8 cellular contexts compared by ENCODE assay signal in genomic region chr9:131125288-131126058, GRCh38. TPM values are rescaled to one million over a fixed set of nuclear protein-coding genes. Genes with fewer than 3 reads are reported as not detected.
DNase-seq lines count a peak whose midpoint lies in the region; ATAC-seq and TF ChIP-seq lines count a peak whose summit lies in the region.

NUP214 (plus strand) TSS chr9:131125586; CDS start chr9:131125705, 119 bp downstream.

- no peaks in the 10 kb centered on the region for H3K27me3 Mint-ChIP-seq in activated T-helper 2 cell treated with anti-CD3 and anti-CD28 coated beads, Interferon-gamma antibody, Interleukin-2, Interleukin-4, amounts not matched to agents 10 μg/mL and 5 μg/mL and 100 μg/mL, durations not matched to agents 14 hours and 24 hours and 36 hours (ENCODE audit: low read depth)
- no peaks in the 10 kb centered on the region for H3K27me3 Mint-ChIP-seq in naive thymus-derived CD8-positive, alpha-beta T cell

- intact Hi-C loops in activated T-helper 2 cell treated with anti-CD3 and anti-CD28 coated beads, Interferon-gamma antibody, Interleukin-2, Interleukin-4, amounts not matched to agents 10 μg/mL and 5 μg/mL and 100 μg/mL, durations not matched to agents 14 hours and 24 hours and 36 hours (cut with micrococcal nuclease): loop anchor here (5.0 kb wide), 1 partner anchor 152 kb away; the partner anchor contains the start of gene FAM78A

- peaks cover 16% of the 10 kb centered on the region for H3K4me1 Mint-ChIP-seq in activated T-helper 2 cell treated with anti-CD3 and anti-CD28 coated beads, Interferon-gamma antibody, Interleukin-2, Interleukin-4, amounts not matched to agents 10 μg/mL and 5 μg/mL and 100 μg/mL, durations not matched to agents 14 hours and 24 hours and 36 hours (ENCODE audit: low read depth)
- H3K4me1 Mint-ChIP-seq in naive thymus-derived CD8-positive, alpha-beta T cell: peaks cover 13 to 46% (median 24%) of the 10 kb centered on the region in 4 donors

- peak; percentile 97 to 98 for ATAC-seq in naive thymus-derived CD8-positive, alpha-beta T cell

- H3K27ac ChIP-seq in RWPE1: peak within 1 kb of the TSS; percentile 76

- CTCF ChIA-PET in RWPE1 (lab: Yijun Ruan, JAX): interaction anchor here (0.6 kb wide), 1 partner anchor 1416 kb away, joined by 3 read pairs; no protein-coding TSS in a partner anchor

- no peak for TF ChIP-seq CTCF in LNCaP clone FGC (IDR thresholded peaks at IDR 0.05; ENCODE audit: control insufficient read depth, extremely low read depth, insufficient read depth)
- TF ChIP-seq CTCF in RWPE1 (conservative IDR thresholded peaks at IDR 0.05; ENCODE audit: low read depth): no peak
- TF ChIP-seq CTCF in fibroblast of mammary gland (conservative IDR thresholded peaks at IDR 0.05; ENCODE audit: control insufficient read depth, insufficient read depth, low read depth, low read length): no peak

- H3K36me3 Mint-ChIP-seq in activated T-helper 2 cell treated with anti-CD3 and anti-CD28 coated beads, Interferon-gamma antibody, Interleukin-2, Interleukin-4, amounts not matched to agents 10 μg/mL and 5 μg/mL and 100 μg/mL, durations not matched to agents 14 hours and 24 hours and 36 hours (ENCODE audit: low read depth): peaks cover 37% of the 10 kb centered on the region
- peaks cover 0 to 38% (median 15%) of the 10 kb centered on the region in 3 donors for H3K36me3 Mint-ChIP-seq in naive thymus-derived CD8-positive, alpha-beta T cell

- POLR2A ChIA-PET in RWPE1 (lab: Yijun Ruan, JAX; ENCODE audit: low non-redundant PET): interaction anchor here (0.5 to 1.9 kb wide), 9 partner anchors 10 to 1755 kb away, joined by 3 to 7 read pairs (median 3); no protein-coding TSS in a partner anchor
- POLR2A ChIA-PET in naive thymus-derived CD8-positive, alpha-beta T cell (lab: Charles Lee): interaction anchor here (0.5 to 1.3 kb wide), 13 partner anchors 10 to 1116 kb away, joined by 3 to 8 read pairs (median 3); partner anchors contain the start of gene EXOSC2

- H3K27ac Mint-ChIP-seq in activated T-helper 2 cell treated with anti-CD3 and anti-CD28 coated beads, Interferon-gamma antibody, Interleukin-2, Interleukin-4, amounts not matched to agents 10 μg/mL and 5 μg/mL and 100 μg/mL, durations not matched to agents 14 hours and 24 hours and 36 hours: peak within 1 kb of the TSS; percentile 94
- H3K27ac Mint-ChIP-seq in naive thymus-derived CD8-positive, alpha-beta T cell: peak within 1 kb of the TSS; percentile 97 to 100 (median 99)

- no peaks in the 10 kb centered on the region for H3K9me3 Mint-ChIP-seq in activated T-helper 2 cell treated with anti-CD3 and anti-CD28 coated beads, Interferon-gamma antibody, Interleukin-2, Interleukin-4, amounts not matched to agents 10 μg/mL and 5 μg/mL and 100 μg/mL, durations not matched to agents 14 hours and 24 hours and 36 hours
- no peaks in the 10 kb centered on the region for H3K9me3 Mint-ChIP-seq in naive thymus-derived CD8-positive, alpha-beta T cell

- H3K4me3 ChIP-seq in LNCaP clone FGC (ENCODE audit: low read depth, low read length) (peak within 1 kb of the TSS; percentile 98), fibroblast of mammary gland (ENCODE audit: control insufficient read depth, low read depth, low read length) (peak within 1 kb of the TSS; percentile 99)

- DNase-seq in Daoy (ENCODE audit: low read depth) (peak; percentile 100), GOT3 (lab: John Stamatoyannopoulos, UW) (peak; percentile 88), LNCaP clone FGC (ENCODE audit: low read depth) (peak; percentile 94), RWPE1 (ENCODE audit: low spot score) (peak; percentile 99), fibroblast of mammary gland (ENCODE audit: low read depth) (peak; percentile 96)
- DNase-seq in activated T-helper 2 cell treated with anti-CD3 and anti-CD28 coated beads, Interferon-gamma antibody, Interleukin-2, Interleukin-4, amounts not matched to agents 10 μg/mL and 5 μg/mL and 100 μg/mL, durations not matched to agents 14 hours and 24 hours and 36 hours (ENCODE audit: low spot score): peak; percentile 99
- peak; percentile 98 to 100 (median 100) for DNase-seq in naive thymus-derived CD8-positive, alpha-beta T cell
- peak; percentile 97 to 99 (median 98) for DNase-seq in stimulated activated naive CD4-positive, alpha-beta T cell (lab: John Stamatoyannopoulos, UW)

- peak within 1 kb of the TSS; percentile 98 for H3K4me3 Mint-ChIP-seq in activated T-helper 2 cell treated with anti-CD3 and anti-CD28 coated beads, Interferon-gamma antibody, Interleukin-2, Interleukin-4, amounts not matched to agents 10 μg/mL and 5 μg/mL and 100 μg/mL, durations not matched to agents 14 hours and 24 hours and 36 hours (ENCODE audit: low read depth)
- H3K4me3 Mint-ChIP-seq in naive thymus-derived CD8-positive, alpha-beta T cell: peak within 1 kb of the TSS; percentile 94 to 100 (median 98)

RNA-seq across cellular contexts. Expression of gene NUP214, which starts in this region (rescaled TPM):
- total RNA-seq in Daoy (2014; rRNA removed; shearing (Covaris generic)): 20.4 and 28.7 TPM in 2 replicates
- 67.4 and 78.1 TPM in 2 replicates for total RNA-seq in activated T-helper 2 cell treated with anti-CD3 and anti-CD28 coated beads, Interferon-gamma antibody, Interleukin-2, Interleukin-4, amounts not matched to agents 10 μg/mL and 5 μg/mL and 100 μg/mL, durations not matched to agents 14 hours and 24 hours and 36 hours
- 10 to 100 TPM; 73.9 to 88.5 TPM for total RNA-seq in naive thymus-derived CD8-positive, alpha-beta T cell
- 10 to 100 TPM; 10.7 to 24.0 (median 16.5) TPM for polyA plus RNA-seq in naive thymus-derived CD8-positive, alpha-beta T cell

Comparison
In these comparisons a context has a peak if more than half of its experiments do, and no peak if none do; other contexts are left out.
1. Peak in every context shown above with its lines: DNase-seq, ATAC-seq, H3K4me3 ChIP-seq and H3K27ac ChIP-seq.